23 cellular contexts compared by ENCODE assay signal in genomic region chr2:192604295-192604694, GRCh38.
A peak's percentile ranks its signal among the peaks of the same experiment; 100 is the strongest.
DNase-seq lines count a peak whose midpoint lies in the region; ATAC-seq, FAIRE-seq and TF ChIP-seq lines count a peak whose summit lies in the region.
"Had no signal": no experiment of that assay in that cellular context is flagged by ENCODE, and none has a peak within 500 bp of the region (broad histone marks: within the 10 kb centered on the region; RNA-seq: fewer than 3 reads in every experiment).

No MANE protein-coding gene starts in this region.

- H4K91ac ChIP-seq in H1 (replicated peaks; ENCODE audit: insufficient read length, low read length), result no peak overlapping the region

- 100% methylated on average over 1 of the region's 1 CpG; no CpG with 5 or more reads in 1 of the 2 experiments for WGBS in H1 (ENCODE audit: extremely low coverage in 1 of 2, insufficient coverage in 1 of 2, insufficient read length in 1 of 2, insufficient replicate concordance in 2 of 2, low coverage in 1 of 2, low lambda C conversion rate in 2 of 2, missing lambda C conversion rate in 1 of 2), 2 experiments
- no CpG with 5 or more reads among the region's 1 CpG for whole genome bisulfite sequencing in mesendoderm (ENCODE audit: extremely low coverage, insufficient coverage, low lambda C conversion rate)

- FAIRE-seq in H1 (lab: Jason Lieb, UNC), result no peak

- no peaks in the 10 kb centered on the region for H3K79me2 ChIP-seq in H1 (ENCODE audit: control insufficient read depth in 1 of 2, insufficient read depth in 2 of 2, low read length in 2 of 2)
- no peaks in the 10 kb centered on the region for H3K79me2 ChIP-seq in mesendoderm (ENCODE audit: control insufficient read depth, insufficient read depth, low read length)

- H3K18ac ChIP-seq in H1 (ENCODE audit: extremely low read depth, low read length) (no peak overlapping the region), mesendoderm (ENCODE audit: low read length) (no peak overlapping the region)

- no peak overlapping the region for H2AK5ac ChIP-seq in H1 (ENCODE audit: low read depth, low read length)
- no peak overlapping the region for H2AK5ac ChIP-seq in mesendoderm (ENCODE audit: low read length)

- H3K23ac ChIP-seq in H1 (ENCODE audit: insufficient read length) (no peak overlapping the region), mesendoderm (ENCODE audit: low read length) (no peak overlapping the region)

- H3K4me3 ChIP-seq in H1 (ENCODE audit: extremely low read depth in 1 of 4, insufficient read depth in 2 of 4, low read depth in 3 of 4, low read length in 4 of 4), result no peak overlapping the region
- no peak overlapping the region for H3K4me3 ChIP-seq in mesendoderm (ENCODE audit: low read length)
- H3K4me3 ChIP-seq in breast epithelium, result no peak overlapping the region
- H3K4me3 ChIP-seq: vagina had no signal

- peak; percentile 5 for DNase-seq in DMS53 treated with DMSO at 0.1 percent for 48 hours (lab: John Stamatoyannopoulos, UW; ENCODE audit: unreplicated experiment)
- peak; percentile 9 for DNase-seq in HuH-7 (ENCODE audit: low spot score)
- DNase-seq in H1 (ENCODE audit: low read depth in 1 of 2, low spot score in 2 of 2), result no peak
- peak; percentile 21 for DNase-seq in mesendoderm
- no peak for DNase-seq in hepatic stellate cell (ENCODE audit: low spot score)
- DNase-seq in G401 (ENCODE audit: low spot score), result no peak
- DNase-seq in breast epithelium (ENCODE audit: low spot score in 2 of 2), result no peak
- DNase-seq: activated CD4-positive, alpha-beta memory T cell treated with anti-CD3 and anti-CD28 coated beads, Interleukin-2, amount 10 ng/mL, durations not matched to agents 7 days and 5 days; activated CD4-positive, CD25-positive, alpha-beta regulatory T cell; activated naive CD8-positive, alpha-beta T cell treated with anti-CD3 and anti-CD28 coated beads, Interleukin-2, amount 10 ng/mL, durations not matched to agents 7 days and 5 days; Calu3; cerebellar nuclear complex; midbrain; natural killer cell; NCI-H1436 treated with DMSO at 0.1 percent for 48 hours; NCI-H2171; NCI-H524 treated with DMSO at 0.1 percent for 48 hours; T1000 had no signal

- H4K20me1 ChIP-seq in H1 (replicated peaks in 1 of 2; ENCODE audit: control insufficient read depth in 1 of 2, insufficient read depth in 2 of 2, low read length in 2 of 2), result no peaks in the 10 kb centered on the region

- H3K4me1 ChIP-seq in H1 (replicated peaks in 1 of 4; ENCODE audit: control insufficient read depth in 3 of 4, insufficient read depth in 4 of 4, low read length in 3 of 4) (no peaks in the 10 kb centered on the region), mesendoderm (ENCODE audit: control insufficient read depth, low read depth, low read length) (no peaks in the 10 kb centered on the region), breast epithelium (no peaks in the 10 kb centered on the region)
- H3K4me1 ChIP-seq: vagina had no signal

- no peak overlapping the region for H2AFZ ChIP-seq in H1 (ENCODE audit: low read length)

- H3K79me1 ChIP-seq in H1 (ENCODE audit: low read depth, low read length) (no peaks in the 10 kb centered on the region), mesendoderm (ENCODE audit: low read length) (no peaks in the 10 kb centered on the region)

- H2BK20ac ChIP-seq in H1 (ENCODE audit: low read length), result no peak overlapping the region

- TF ChIP-seq CTCF in H1 (IDR thresholded peaks at IDR 0.05; ENCODE audit: control extremely low read depth in 1 of 3, insufficient read depth in 1 of 3, low read depth in 1 of 3, low read length in 3 of 3) (peak; percentile 5 to 45 (median 25); a peak in 3 of 4 replicates), breast epithelium (IDR thresholded peaks at IDR 0.05) (no peak)

- no peak overlapping the region for H3K9ac ChIP-seq in H1 (replicated peaks in 1 of 4; ENCODE audit: extremely low read depth in 1 of 4, low read depth in 3 of 4, low read length in 3 of 4)
- no peak overlapping the region for H3K9ac ChIP-seq in mesendoderm (ENCODE audit: low read length)
- H3K9ac ChIP-seq: KMS-11 had no signal

- no peak overlapping the region for H4K8ac ChIP-seq in H1 (ENCODE audit: extremely low read depth, insufficient read depth, low read length)
- H4K8ac ChIP-seq in mesendoderm (ENCODE audit: low read depth, low read length), result no peak overlapping the region

- H2BK120ac ChIP-seq in H1 (replicated peaks; ENCODE audit: low read depth, low read length), result no peak overlapping the region
- H2BK120ac ChIP-seq in mesendoderm (ENCODE audit: low read depth, low read length), result no peak overlapping the region

- no peak overlapping the region for H2BK12ac ChIP-seq in H1 (ENCODE audit: low read depth, low read length)

- CTCF ChIA-PET in H1 (lab: Charles Lee; ENCODE audit: partially characterized antibody), result interaction anchor here (0.6 to 1.0 kb wide), 4 partner anchors 9 to 385 kb away, joined by 3 to 5 read pairs (median 3); no protein-coding TSS in a partner anchor

- no peak overlapping the region for H3K4me2 ChIP-seq in H1 (ENCODE audit: insufficient read depth in 1 of 2, low read depth in 2 of 2, low read length in 2 of 2)
- H3K4me2 ChIP-seq in mesendoderm (ENCODE audit: low read length), result no peak overlapping the region
- H3K4me2 ChIP-seq: KMS-11 had no signal

- H3K4ac ChIP-seq in H1 (replicated peaks; ENCODE audit: insufficient read length, low read depth, low read length) (no peak overlapping the region), mesendoderm (ENCODE audit: low read depth, low read length) (no peak overlapping the region)

- H2BK5ac ChIP-seq in H1 (ENCODE audit: low read depth, low read length) (no peak overlapping the region), mesendoderm (ENCODE audit: low read length) (no peak overlapping the region)

- ATAC-seq in GM18870 (IDR thresholded peaks at IDR 0.05; ENCODE audit: unreplicated experiment), result no peak
- ATAC-seq: natural killer cell had no signal

- H4K5ac ChIP-seq in H1 (ENCODE audit: insufficient read length, low read depth, low read length), result no peak overlapping the region
- H4K5ac ChIP-seq in mesendoderm (ENCODE audit: low read length), result no peak overlapping the region

- H3K56ac ChIP-seq in H1 (replicated peaks; ENCODE audit: insufficient read length, low read depth, low read length) (no peak overlapping the region), mesendoderm (ENCODE audit: low read length) (no peak overlapping the region)

- TF ChIP-seq POLR2A in H1 (IDR thresholded peaks at IDR 0.05; ENCODE audit: control extremely low read depth in 1 of 2, low read depth in 2 of 2, low read length in 2 of 2), result no peak
- TF ChIP-seq POLR2A in breast epithelium (IDR thresholded peaks at IDR 0.05), result no peak

- no peaks in the 10 kb centered on the region for H3K23me2 ChIP-seq in H1 (ENCODE audit: low read depth, low read length)

- no peak overlapping the region for H3K14ac ChIP-seq in H1 (ENCODE audit: insufficient read length)

- H3K9me3 ChIP-seq in H1 (ENCODE audit: insufficient read depth in 2 of 2, low read depth in 1 of 2, low read length in 1 of 2) (no peaks in the 10 kb centered on the region), breast epithelium (peaks cover 0 to 9% of the 10 kb centered on the region in 2 donors)
- H3K9me3 ChIP-seq: vagina had no signal

- POLR2A ChIA-PET in H1 (lab: Charles Lee; ENCODE audit: partially characterized antibody), result no interaction called here

- H2BK15ac ChIP-seq in H1 (ENCODE audit: low read length) (no peak overlapping the region), mesendoderm (replicated peaks; ENCODE audit: low read depth) (no peak overlapping the region)

- no peak overlapping the region for H3K27ac ChIP-seq in H1 (ENCODE audit: low read depth, low read length)
- no peak overlapping the region for H3K27ac ChIP-seq in mesendoderm (ENCODE audit: low read depth, low read length)
- no peak overlapping the region for H3K27ac ChIP-seq in breast epithelium
- H3K27ac ChIP-seq: epithelial cell of prostate, KMS-11, RWPE1, vagina had no signal

- H3K36me3 ChIP-seq in H1 (ENCODE audit: control insufficient read depth in 2 of 4, insufficient read depth in 4 of 4, low read length in 3 of 4) (no peaks in the 10 kb centered on the region; a peak in 2 of 8 replicates), mesendoderm (ENCODE audit: control insufficient read depth, insufficient read depth, low read length) (no peaks in the 10 kb centered on the region), breast epithelium (no peaks in the 10 kb centered on the region)
- H3K36me3 ChIP-seq: vagina had no signal

- H3K27me3 ChIP-seq in H1 (replicated peaks in 1 of 4; ENCODE audit: control insufficient read depth in 3 of 4, extremely low read depth in 1 of 4, insufficient read depth in 3 of 4, low read length in 3 of 4) (no peaks in the 10 kb centered on the region), mesendoderm (ENCODE audit: insufficient read depth, low read length, poor library complexity) (no peaks in the 10 kb centered on the region), breast epithelium (no peaks in the 10 kb centered on the region)
- H3K27me3 ChIP-seq: vagina had no signal

- peak; percentile 31 to 33; a peak in 3 of 4 replicates for TF ChIP-seq RAD21 in H1 (IDR thresholded peaks at IDR 0.05 in 1 of 2, conservative IDR thresholded peaks at IDR 0.05 in 1 of 2; ENCODE audit: low read depth in 2 of 2, low read length in 2 of 2)

- in situ Hi-C loops in G401 (cut with HindIII; ENCODE audit: low sequenced_read_pairs), result no loop called here

- no peak for TF ChIP-seq EP300 in H1 (IDR thresholded peaks at IDR 0.05; ENCODE audit: borderline replicate concordance in 1 of 2, low read depth in 2 of 2, low read length in 2 of 2)

- intact Hi-C loops in breast epithelium (cut with DNase I; ENCODE audit: low total_unique reads), result no loop called here

TF ChIP-seq in H1, 55 proteins besides CTCF, POLR2A, EP300 and RAD21:
- TF ChIP-seq HDAC6 (IDR thresholded peaks at IDR 0.05; ENCODE audit: low read depth, low read length), result no peak
- TF ChIP-seq KDM1A (IDR thresholded peaks at IDR 0.05; ENCODE audit: borderline replicate concordance, low read length), result no peak
- no peak for TF ChIP-seq CTBP2 (IDR thresholded peaks at IDR 0.05; ENCODE audit: borderline replicate concordance, insufficient read depth, insufficient read length, low read length)
- no peak for TF ChIP-seq TBP (IDR thresholded peaks at IDR 0.05; ENCODE audit: low read depth, low read length)
- no peak for TF ChIP-seq ASH2L (IDR thresholded peaks at IDR 0.05; ENCODE audit: low read length)
- TF ChIP-seq MAX (IDR thresholded peaks at IDR 0.05), result no peak
- no peak for TF ChIP-seq HDAC2 (IDR thresholded peaks at IDR 0.05; ENCODE audit: borderline replicate concordance in 1 of 2, low read depth in 2 of 2, low read length in 2 of 2)

Comparison
In these comparisons a context has a peak if more than half of its experiments do, and no peak if none do; other contexts are left out.
1. DNase-seq: peak in DMS53 treated with DMSO at 0.1 percent for 48 hours (single experiment), HuH-7 (single experiment) and mesendoderm (single experiment); none in H1 (0 of 2), hepatic stellate cell (single experiment), G401 (single experiment) and breast epithelium (0 of 2).
2. CTCF ChIP-seq: peak in H1 (3 of 3); none in breast epithelium (0 of 3).